In the genomic region with DNA sequence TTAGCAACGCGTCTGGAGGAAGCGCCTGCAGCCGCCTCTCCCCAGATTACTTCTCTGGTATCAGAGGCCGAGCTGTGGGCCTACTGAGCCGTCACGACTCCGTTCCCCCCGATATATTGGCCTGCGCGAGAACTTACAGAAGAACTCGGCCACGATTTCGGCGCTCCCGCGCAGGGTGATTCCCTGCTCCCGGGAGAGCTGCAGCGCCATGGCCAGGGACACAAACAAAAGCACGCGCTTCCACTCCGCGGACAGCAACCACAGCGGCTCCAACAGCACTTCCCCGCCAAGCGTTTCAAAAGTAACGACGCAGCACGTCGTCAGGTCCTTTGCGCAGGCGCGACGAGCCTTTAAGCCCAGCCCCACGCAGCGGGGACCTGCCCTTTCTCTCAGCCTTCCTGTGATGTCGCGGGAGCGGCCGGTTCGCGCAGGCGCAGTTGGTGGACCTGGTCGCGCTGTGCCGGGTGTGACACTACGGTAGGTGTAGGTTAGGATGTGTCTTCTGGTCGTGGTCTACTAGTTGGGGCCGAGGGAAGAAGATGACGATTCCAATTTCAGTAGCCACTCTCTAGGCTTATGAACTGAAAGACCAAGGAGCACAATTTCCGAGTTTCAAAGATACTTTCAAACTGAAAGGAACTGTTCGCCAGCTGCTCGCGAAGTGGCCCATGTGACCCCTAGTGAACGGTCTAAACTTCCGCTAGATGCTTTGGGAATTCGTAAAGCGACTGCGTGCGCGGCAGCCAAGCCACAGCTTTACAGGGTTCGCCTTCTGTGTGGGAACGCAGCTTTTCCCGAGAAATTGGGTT, we compare ENCODE assay signal across 8 cellular contexts. TPM values are rescaled to one million over a fixed set of nuclear protein-coding genes. Genes with fewer than 3 reads are reported as not detected.
DNase-seq lines count a peak whose midpoint lies in the region; ATAC-seq lines count a peak whose summit lies in the region.

MAD2L1 (minus strand) TSS at position 324 of the 809 bp plus-strand sequence; CDS start at position 210, 114 bp downstream.

- intact Hi-C loops in dendritic cell treated with granulocyte-macrophage colony-stimulating factor and Interleukin-4, amounts not matched to agents 40 ng/mL and 50 ng/mL, for 4 days (cut with micrococcal nuclease), result no loop called here

- H3K27me3 Mint-ChIP-seq in dendritic cell treated with granulocyte-macrophage colony-stimulating factor and Interleukin-4, amounts not matched to agents 40 ng/mL and 50 ng/mL, for 4 days, result no peaks in the 10 kb centered on the region

- H3K4me3 Mint-ChIP-seq in dendritic cell treated with granulocyte-macrophage colony-stimulating factor and Interleukin-4, amounts not matched to agents 40 ng/mL and 50 ng/mL, for 4 days, result peak within 1 kb of the TSS; percentile 94

- peak within 1 kb of the TSS; percentile 96 for H3K27ac Mint-ChIP-seq in dendritic cell treated with granulocyte-macrophage colony-stimulating factor and Interleukin-4, amounts not matched to agents 40 ng/mL and 50 ng/mL, for 4 days

- DNase-seq in C1 segment of cervical spinal cord (lab: John Stamatoyannopoulos, UW) (peak; percentile 55 to 99 (median 96)), NCI-H748 treated with DMSO at 0.1 percent for 48 hours (lab: John Stamatoyannopoulos, UW) (peak; percentile 91), left lobe of liver (ENCODE audit: low spot score) (peak; percentile 99)
- DNase-seq in activated CD4-positive, alpha-beta T cell treated with anti-CD3 and anti-CD28 coated beads, Interleukin-2, amount 50 U/mL, for 24 hours (ENCODE audit: low read depth in 1 of 2, low spot score in 1 of 2), result peak; percentile 97 to 98
- DNase-seq in stimulated activated CD4-positive, alpha-beta T cell treated with anti-CD3 and anti-CD28 coated beads, Interleukin-2, amount 100 ng/mL, for 4 hours (ENCODE audit: low read depth), result peak; percentile 98

- peaks cover 32% of the 10 kb centered on the region for H3K4me1 Mint-ChIP-seq in dendritic cell treated with granulocyte-macrophage colony-stimulating factor and Interleukin-4, amounts not matched to agents 40 ng/mL and 50 ng/mL, for 4 days (ENCODE audit: low read depth)

- no peaks in the 10 kb centered on the region for H3K9me3 Mint-ChIP-seq in dendritic cell treated with granulocyte-macrophage colony-stimulating factor and Interleukin-4, amounts not matched to agents 40 ng/mL and 50 ng/mL, for 4 days

- ATAC-seq in GM19372 (IDR thresholded peaks at IDR 0.05; ENCODE audit: low read depth, unreplicated experiment) (peak; percentile 88), HG03558 (IDR thresholded peaks at IDR 0.05; ENCODE audit: extremely low read depth, unreplicated experiment) (peak; percentile 83), left lobe of liver (peak; percentile 96)

- H3K36me3 Mint-ChIP-seq in dendritic cell treated with granulocyte-macrophage colony-stimulating factor and Interleukin-4, amounts not matched to agents 40 ng/mL and 50 ng/mL, for 4 days (ENCODE audit: low read depth), result peaks cover 12% of the 10 kb centered on the region

RNA-seq across cellular contexts. Expression of gene MAD2L1, which starts in this region (rescaled TPM):
- 0.83 TPM for total RNA-seq in left lobe of liver

Comparison
In these comparisons a context has a peak if more than half of its experiments do, and no peak if none do; other contexts are left out.
1. Peak in every context shown above with its lines: DNase-seq and ATAC-seq.
2. Peak in DNase-seq and ATAC-seq in left lobe of liver; RNA of the gene not detected or under 1 TPM.